Comparison of ENCODE assay signal across 2 cellular contexts in genomic region chr1:152535774-152536173, GRCh38.
TF ChIP-seq lines count a peak whose summit lies in the region.

No MANE protein-coding gene starts in this region.

TF ChIP-seq in HepG2, 621 proteins besides CTCF, POLR2A, EP300 and RAD21:
- TF ChIP-seq GZF1 (CRISPR knock-in tag; IDR thresholded peaks at IDR 0.05) = peak; percentile 90; the same call in 1 of the 2 replicates
- TF ChIP-seq, protein P1, sequence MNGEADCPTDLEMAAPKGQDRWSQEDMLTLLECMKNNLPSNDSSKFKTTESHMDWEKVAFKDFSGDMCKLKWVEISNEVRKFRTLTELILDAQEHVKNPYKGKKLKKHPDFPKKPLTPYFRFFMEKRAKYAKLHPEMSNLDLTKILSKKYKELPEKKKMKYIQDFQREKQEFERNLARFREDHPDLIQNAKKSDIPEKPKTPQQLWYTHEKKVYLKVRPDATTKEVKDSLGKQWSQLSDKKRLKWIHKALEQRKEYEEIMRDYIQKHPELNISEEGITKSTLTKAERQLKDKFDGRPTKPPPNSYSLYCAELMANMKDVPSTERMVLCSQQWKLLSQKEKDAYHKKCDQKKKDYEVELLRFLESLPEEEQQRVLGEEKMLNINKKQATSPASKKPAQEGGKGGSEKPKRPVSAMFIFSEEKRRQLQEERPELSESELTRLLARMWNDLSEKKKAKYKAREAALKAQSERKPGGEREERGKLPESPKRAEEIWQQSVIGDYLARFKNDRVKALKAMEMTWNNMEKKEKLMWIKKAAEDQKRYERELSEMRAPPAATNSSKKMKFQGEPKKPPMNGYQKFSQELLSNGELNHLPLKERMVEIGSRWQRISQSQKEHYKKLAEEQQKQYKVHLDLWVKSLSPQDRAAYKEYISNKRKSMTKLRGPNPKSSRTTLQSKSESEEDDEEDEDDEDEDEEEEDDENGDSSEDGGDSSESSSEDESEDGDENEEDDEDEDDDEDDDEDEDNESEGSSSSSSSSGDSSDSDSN (CRISPR knock-in tag; IDR thresholded peaks at IDR 0.05) = no peak
- TF ChIP-seq, protein P2, sequence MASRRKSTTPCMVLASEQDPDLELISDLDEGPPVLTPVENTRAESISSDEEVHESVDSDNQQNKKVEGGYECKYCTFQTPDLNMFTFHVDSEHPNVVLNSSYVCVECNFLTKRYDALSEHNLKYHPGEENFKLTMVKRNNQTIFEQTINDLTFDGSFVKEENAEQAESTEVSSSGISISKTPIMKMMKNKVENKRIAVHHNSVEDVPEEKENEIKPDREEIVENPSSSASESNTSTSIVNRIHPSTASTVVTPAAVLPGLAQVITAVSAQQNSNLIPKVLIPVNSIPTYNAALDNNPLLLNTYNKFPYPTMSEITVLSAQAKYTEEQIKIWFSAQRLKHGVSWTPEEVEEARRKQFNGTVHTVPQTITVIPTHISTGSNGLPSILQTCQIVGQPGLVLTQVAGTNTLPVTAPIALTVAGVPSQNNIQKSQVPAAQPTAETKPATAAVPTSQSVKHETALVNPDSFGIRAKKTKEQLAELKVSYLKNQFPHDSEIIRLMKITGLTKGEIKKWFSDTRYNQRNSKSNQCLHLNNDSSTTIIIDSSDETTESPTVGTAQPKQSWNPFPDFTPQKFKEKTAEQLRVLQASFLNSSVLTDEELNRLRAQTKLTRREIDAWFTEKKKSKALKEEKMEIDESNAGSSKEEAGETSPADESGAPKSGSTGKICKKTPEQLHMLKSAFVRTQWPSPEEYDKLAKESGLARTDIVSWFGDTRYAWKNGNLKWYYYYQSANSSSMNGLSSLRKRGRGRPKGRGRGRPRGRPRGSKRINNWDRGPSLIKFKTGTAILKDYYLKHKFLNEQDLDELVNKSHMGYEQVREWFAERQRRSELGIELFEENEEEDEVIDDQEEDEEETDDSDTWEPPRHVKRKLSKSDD (CRISPR knock-in tag; IDR thresholded peaks at IDR 0.05; ENCODE audit: low read depth) = no peak
- no peak for TF ChIP-seq HES4 (CRISPR knock-in tag; IDR thresholded peaks at IDR 0.05; ENCODE audit: borderline replicate concordance)

TF ChIP-seq in GM23338, 12 proteins besides CTCF, POLR2A, EP300 and RAD21:
- TF ChIP-seq, protein P3, sequence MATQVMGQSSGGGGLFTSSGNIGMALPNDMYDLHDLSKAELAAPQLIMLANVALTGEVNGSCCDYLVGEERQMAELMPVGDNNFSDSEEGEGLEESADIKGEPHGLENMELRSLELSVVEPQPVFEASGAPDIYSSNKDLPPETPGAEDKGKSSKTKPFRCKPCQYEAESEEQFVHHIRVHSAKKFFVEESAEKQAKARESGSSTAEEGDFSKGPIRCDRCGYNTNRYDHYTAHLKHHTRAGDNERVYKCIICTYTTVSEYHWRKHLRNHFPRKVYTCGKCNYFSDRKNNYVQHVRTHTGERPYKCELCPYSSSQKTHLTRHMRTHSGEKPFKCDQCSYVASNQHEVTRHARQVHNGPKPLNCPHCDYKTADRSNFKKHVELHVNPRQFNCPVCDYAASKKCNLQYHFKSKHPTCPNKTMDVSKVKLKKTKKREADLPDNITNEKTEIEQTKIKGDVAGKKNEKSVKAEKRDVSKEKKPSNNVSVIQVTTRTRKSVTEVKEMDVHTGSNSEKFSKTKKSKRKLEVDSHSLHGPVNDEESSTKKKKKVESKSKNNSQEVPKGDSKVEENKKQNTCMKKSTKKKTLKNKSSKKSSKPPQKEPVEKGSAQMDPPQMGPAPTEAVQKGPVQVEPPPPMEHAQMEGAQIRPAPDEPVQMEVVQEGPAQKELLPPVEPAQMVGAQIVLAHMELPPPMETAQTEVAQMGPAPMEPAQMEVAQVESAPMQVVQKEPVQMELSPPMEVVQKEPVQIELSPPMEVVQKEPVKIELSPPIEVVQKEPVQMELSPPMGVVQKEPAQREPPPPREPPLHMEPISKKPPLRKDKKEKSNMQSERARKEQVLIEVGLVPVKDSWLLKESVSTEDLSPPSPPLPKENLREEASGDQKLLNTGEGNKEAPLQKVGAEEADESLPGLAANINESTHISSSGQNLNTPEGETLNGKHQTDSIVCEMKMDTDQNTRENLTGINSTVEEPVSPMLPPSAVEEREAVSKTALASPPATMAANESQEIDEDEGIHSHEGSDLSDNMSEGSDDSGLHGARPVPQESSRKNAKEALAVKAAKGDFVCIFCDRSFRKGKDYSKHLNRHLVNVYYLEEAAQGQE (IDR thresholded peaks at IDR 0.05; ENCODE audit: unreplicated experiment) = no peak
- TF ChIP-seq EZH2 (IDR thresholded peaks at IDR 0.05; ENCODE audit: low read depth, unreplicated experiment) (no peak), ZNF331 (CRISPR knock-in tag; IDR thresholded peaks at IDR 0.05; ENCODE audit: low read depth) (no peak), ETS1 (IDR thresholded peaks at IDR 0.05) (no peak), NANOG (IDR thresholded peaks at IDR 0.05; ENCODE audit: borderline replicate concordance) (no peak), EZH2phosphoT487 (IDR thresholded peaks at IDR 0.05; ENCODE audit: unreplicated experiment) (no peak), CREB1 (CRISPR knock-in tag; IDR thresholded peaks at IDR 0.05; ENCODE audit: low read depth) (no peak), JUNB (IDR thresholded peaks at IDR 0.05; ENCODE audit: unreplicated experiment) (no peak), ZNF462 (CRISPR knock-in tag; IDR thresholded peaks at IDR 0.05) (no peak), ZNF114 (CRISPR knock-in tag; IDR thresholded peaks at IDR 0.05) (no peak), STAT1 (IDR thresholded peaks at IDR 0.05; ENCODE audit: unreplicated experiment) (no peak), POLR2AphosphoS5 (IDR thresholded peaks at IDR 0.05; ENCODE audit: low read depth) (no peak)
